9 cellular contexts compared by ENCODE assay signal in genomic region chr11:72015511-72016061, GRCh38.
DNase-seq lines count a peak whose midpoint lies in the region; ATAC-seq, FAIRE-seq and TF ChIP-seq lines count a peak whose summit lies in the region.
"Had no signal": no experiment of that assay in that cellular context is flagged by ENCODE, and none has a peak within 500 bp of the region (broad histone marks: within the 10 kb centered on the region; RNA-seq: fewer than 3 reads in every experiment).

No MANE protein-coding gene starts in this region.

- DNase-seq in AG10803 (ENCODE audit: low read depth) = no peak
- no peak for DNase-seq in GM19239 (ENCODE audit: insufficient read length, low spot score)
- peak; percentile 53 for DNase-seq in WERI-Rb-1
- DNase-seq in kidney tubule cell (ENCODE audit: low spot score) = peak; percentile 57
- no peak for DNase-seq in activated gamma-delta T cell treated with Interleukin-2 at 50 U/mL for 16 hours
- DNase-seq in SIG-M5 (lab: John Stamatoyannopoulos, UW) = no peak
- DNase-seq in NCI-H1105 treated with DMSO at 0.1 percent for 48 hours (lab: John Stamatoyannopoulos, UW) = no peak
- DNase-seq: NCI-H2029 had no signal

- ATAC-seq in GM19324 (IDR thresholded peaks at IDR 0.05; ENCODE audit: low FRiP score, unreplicated experiment) = no peak

- H3K9me3 ChIP-seq in WERI-Rb-1 (ENCODE audit: severe bottlenecking) = no peaks in the 10 kb centered on the region

- H3K4me3 ChIP-seq in AG10803 (ENCODE audit: low read length) = no peak overlapping the region
- no peak overlapping the region for H3K4me3 ChIP-seq in WERI-Rb-1 (ENCODE audit: low read depth, low read length)

- H3K27me3 ChIP-seq in WERI-Rb-1 (ENCODE audit: insufficient read depth, low read depth, severe bottlenecking) = no peaks in the 10 kb centered on the region

- peak; percentile 42 for TF ChIP-seq CTCF in AG10803 (conservative IDR thresholded peaks at IDR 0.05; ENCODE audit: low read length)
- peak; percentile 72 for TF ChIP-seq CTCF in WERI-Rb-1 (IDR thresholded peaks at IDR 0.05; ENCODE audit: low read depth, low read length)

- FAIRE-seq in GM19239 (lab: Jason Lieb, UNC) = peak; percentile 59

- H3K27ac ChIP-seq in WERI-Rb-1 = no peak overlapping the region

- H3K36me3 ChIP-seq in WERI-Rb-1 = peaks cover 100% of the 10 kb centered on the region

Comparison
In these comparisons a context has a peak if more than half of its experiments do, and no peak if none do; other contexts are left out.
1. DNase-seq: peak in WERI-Rb-1 (single experiment) and kidney tubule cell (single experiment); none in AG10803 (single experiment), GM19239 (single experiment), activated gamma-delta T cell treated with Interleukin-2 at 50 U/mL for 16 hours (single experiment), SIG-M5 (single experiment) and NCI-H1105 treated with DMSO at 0.1 percent for 48 hours (single experiment).